Comparison of ENCODE assay signal across 8 cellular contexts in genomic region chr5:54867310-54867944, GRCh38.
DNase-seq lines count a peak whose midpoint lies in the region; ATAC-seq and TF ChIP-seq lines count a peak whose summit lies in the region.

No MANE protein-coding gene starts in this region.

- H3K36me3 ChIP-seq in breast epithelium (no peaks in the 10 kb centered on the region), upper lobe of left lung (no peaks in the 10 kb centered on the region)

- H3K4me1 ChIP-seq in breast epithelium, result no peaks in the 10 kb centered on the region
- H3K4me1 ChIP-seq in upper lobe of left lung, result peaks cover 0 to 4% (median 0%) of the 10 kb centered on the region in 4 donors

- H3K4me3 ChIP-seq in breast epithelium, result peak overlapping the region in 1 of 3 donors; percentile 46
- no peak overlapping the region for H3K4me3 ChIP-seq in upper lobe of left lung

- no peak overlapping the region for H3K27ac Mint-ChIP-seq in activated naive CD4-positive, alpha-beta T cell treated with anti-CD3 and anti-CD28 coated beads, Interleukin-2, amount 50 U/mL, for 72 hours

- H3K27me3 ChIP-seq in breast epithelium (no peaks in the 10 kb centered on the region), upper lobe of left lung (no peaks in the 10 kb centered on the region)

- intact Hi-C loops in breast epithelium (cut with DNase I; ENCODE audit: low total_unique reads), result no loop called here

- 23 to 26% methylated on average over 7 of the region's 7 CpGs for WGBS in upper lobe of left lung, 2 donors

- H3K27ac ChIP-seq in breast epithelium (no peak overlapping the region), upper lobe of left lung (no peak overlapping the region)

- DNase-seq in AG09319 (ENCODE audit: extremely low read depth, low read depth), result peak; percentile 48
- peak; percentile 73 for DNase-seq in NCI-H748 treated with DMSO at 0.1 percent for 48 hours (lab: John Stamatoyannopoulos, UW)
- no peak for DNase-seq in breast epithelium (ENCODE audit: low spot score in 2 of 2)
- DNase-seq in left kidney (ENCODE audit: low read depth, low spot score), result peak; percentile 72
- no peak for DNase-seq in upper lobe of left lung
- DNase-seq in activated naive CD4-positive, alpha-beta T cell treated with anti-CD3 and anti-CD28 coated beads, Interleukin-2, amount 50 U/mL, for 72 hours (ENCODE audit: low spot score in 2 of 2), result no peak
- no peak for DNase-seq in activated effector memory CD4-positive, alpha-beta T cell treated with Interleukin-2 at 50 U/mL for 16 hours

- TF ChIP-seq EP300 in upper lobe of left lung (IDR thresholded peaks at IDR 0.05), result no peak

- TF ChIP-seq POLR2A in breast epithelium (IDR thresholded peaks at IDR 0.05) (no peak), upper lobe of left lung (IDR thresholded peaks at IDR 0.05) (no peak)

- no peaks in the 10 kb centered on the region for H3K9me3 Mint-ChIP-seq in activated naive CD4-positive, alpha-beta T cell treated with anti-CD3 and anti-CD28 coated beads, Interleukin-2, amount 50 U/mL, for 72 hours

- TF ChIP-seq CTCF in AG09319 (IDR thresholded peaks at IDR 0.05; ENCODE audit: low read depth, low read length) (peak; percentile 44), GM12874 (IDR thresholded peaks at IDR 0.05; ENCODE audit: insufficient read depth, low read depth, low read length) (peak; percentile 33), breast epithelium (IDR thresholded peaks at IDR 0.05) (peak; percentile 74 to 79 (median 74)), upper lobe of left lung (IDR thresholded peaks at IDR 0.05) (peak; percentile 36 to 74 (median 60))

- H3K9me3 ChIP-seq in breast epithelium (no peaks in the 10 kb centered on the region), upper lobe of left lung (no peaks in the 10 kb centered on the region)

- peak in 1 of 2 donors; percentile 77 for ATAC-seq in upper lobe of left lung (ENCODE audit: low FRiP score in 2 of 2)
- no peak for ATAC-seq in activated naive CD4-positive, alpha-beta T cell treated with anti-CD3 and anti-CD28 coated beads, Interleukin-2, amount 50 U/mL, for 72 hours

- H3K36me3 Mint-ChIP-seq in activated naive CD4-positive, alpha-beta T cell treated with anti-CD3 and anti-CD28 coated beads, Interleukin-2, amount 50 U/mL, for 72 hours, result no peaks in the 10 kb centered on the region

Comparison
In these comparisons a context has a peak if more than half of its experiments do, and no peak if none do; other contexts are left out.
1. DNase-seq: peak in AG09319 (single experiment), NCI-H748 treated with DMSO at 0.1 percent for 48 hours (single experiment) and left kidney (single experiment); none in breast epithelium (0 of 2), upper lobe of left lung (0 of 2), activated naive CD4-positive, alpha-beta T cell treated with anti-CD3 and anti-CD28 coated beads, Interleukin-2, amount 50 U/mL, for 72 hours (0 of 2) and activated effector memory CD4-positive, alpha-beta T cell treated with Interleukin-2 at 50 U/mL for 16 hours (single experiment).
2. Peak in every context shown above with its lines, with median percentiles within 50 percentile points of each other: CTCF ChIP-seq.